1 cellular context compared by ENCODE assay signal in the genomic region with DNA sequence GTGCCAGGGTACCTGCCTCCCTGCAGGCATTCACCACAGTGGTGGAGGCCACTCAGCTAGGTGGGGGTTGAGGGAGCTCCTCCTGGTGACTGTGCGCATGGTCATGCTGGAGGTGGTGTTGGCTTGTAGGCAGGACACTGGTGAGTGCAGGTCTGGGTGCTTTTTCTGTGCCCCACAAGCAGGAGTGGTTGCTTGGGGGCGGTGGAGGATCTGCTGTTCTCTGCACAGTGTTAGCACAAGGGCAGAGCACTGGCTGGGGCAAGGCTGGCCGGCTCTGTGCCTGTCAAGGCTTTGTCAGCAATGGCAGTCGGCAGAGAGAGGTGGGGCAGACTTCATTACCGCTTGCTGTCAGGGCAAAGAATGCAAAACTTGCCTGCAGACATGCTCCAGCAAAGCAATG.
TF ChIP-seq lines count a peak whose summit lies in the region.

No MANE protein-coding gene starts in this region.

TF ChIP-seq in H1, 55 proteins besides CTCF, POLR2A, EP300 and RAD21:
- TF ChIP-seq KDM1A (IDR thresholded peaks at IDR 0.05; ENCODE audit: borderline replicate concordance, low read length), result no peak
- no peak for TF ChIP-seq BACH1 (IDR thresholded peaks at IDR 0.05; ENCODE audit: low read length)
- TF ChIP-seq KDM4A (IDR thresholded peaks at IDR 0.05; ENCODE audit: low read depth, low read length, severe bottlenecking), result no peak
